ENCODE assay signal across 8 cellular contexts in genomic region chr16:31472559-31473203, GRCh38. TPM values are rescaled to one million over a fixed set of nuclear protein-coding genes. Genes with fewer than 3 reads are reported as not detected.
DNase-seq lines count a peak whose midpoint lies in the region; ATAC-seq, FAIRE-seq and TF ChIP-seq lines count a peak whose summit lies in the region.

No MANE protein-coding gene starts in this region.

- intact Hi-C loops in left ventricle myocardium superior (cut with micrococcal nuclease) = no loop called here

- H3K9me3 Mint-ChIP-seq in astrocyte (ENCODE audit: unreplicated experiment) = no peaks in the 10 kb centered on the region

- no peak overlapping the region for H3K27ac ChIP-seq in OCI-LY1 (ENCODE audit: low read depth, low read length, poor library complexity, severe bottlenecking)
- peak overlapping the region; percentile 80 for H3K27ac ChIP-seq in astrocyte (ENCODE audit: low read depth, low read length)

- peak overlapping the region; percentile 94 for H3K27ac Mint-ChIP-seq in astrocyte (ENCODE audit: unreplicated experiment)

- H3K27me3 ChIP-seq in OCI-LY1 (ENCODE audit: insufficient read depth, low read length) (peaks cover 2% of the 10 kb centered on the region; the same call in 1 of the 2 replicates), astrocyte (ENCODE audit: insufficient read depth, low read length) (no peaks in the 10 kb centered on the region)

- peaks cover 5% of the 10 kb centered on the region for H3K4me1 ChIP-seq in OCI-LY1 (ENCODE audit: insufficient read depth, low read length, severe bottlenecking)
- H3K4me1 ChIP-seq in astrocyte (ENCODE audit: insufficient read depth, low read length) = peaks cover 38% of the 10 kb centered on the region

- H3F3A ChIP-seq in OCI-LY1 (ENCODE audit: insufficient read depth, low read length) = no peaks in the 10 kb centered on the region

- no peaks in the 10 kb centered on the region for H4K20me1 ChIP-seq in OCI-LY1 (ENCODE audit: insufficient read depth, low read length)
- peaks cover 50% of the 10 kb centered on the region for H4K20me1 ChIP-seq in astrocyte (ENCODE audit: insufficient read depth, low read length)

- peak overlapping the region; percentile 93 for H3K4me3 Mint-ChIP-seq in astrocyte (ENCODE audit: unreplicated experiment)

- H2AFZ ChIP-seq in OCI-LY1 (ENCODE audit: low read length) (no peak overlapping the region), astrocyte (ENCODE audit: low read depth, low read length) (peak overlapping the region; percentile 65)

- H3K36me3 ChIP-seq in OCI-LY1 (ENCODE audit: insufficient read depth, low read length) = no peaks in the 10 kb centered on the region
- peaks cover 16% of the 10 kb centered on the region for H3K36me3 ChIP-seq in astrocyte (ENCODE audit: insufficient read depth, low read length)

- no peak overlapping the region for H3K4me3 ChIP-seq in OCI-LY1 (ENCODE audit: low read depth, low read length, poor library complexity, severe bottlenecking)
- H3K4me3 ChIP-seq in astrocyte (ENCODE audit: insufficient read depth, low read depth, low read length) = peak overlapping the region; percentile 95

- FAIRE-seq in astrocyte (lab: Jason Lieb, UNC) = peak; percentile 93

- H3K9me3 ChIP-seq in OCI-LY1 (ENCODE audit: low read length) (no peaks in the 10 kb centered on the region), astrocyte (ENCODE audit: insufficient read depth, low read depth, low read length) (peaks cover 4% of the 10 kb centered on the region)

- no peak overlapping the region for H3K9ac ChIP-seq in OCI-LY1 (ENCODE audit: low read length)
- H3K9ac ChIP-seq in astrocyte (ENCODE audit: low read length) = peak overlapping the region; percentile 95

- peak; percentile 34; the same call in 1 of the 2 replicates for TF ChIP-seq CTCF in OCI-LY1 (IDR thresholded peaks at IDR 0.05; ENCODE audit: low read length)
- peak; percentile 55 for TF ChIP-seq CTCF in astrocyte (IDR thresholded peaks at IDR 0.05; ENCODE audit: insufficient read depth, low read depth, low read length)

- peaks cover 27% of the 10 kb centered on the region for H3K36me3 Mint-ChIP-seq in astrocyte (ENCODE audit: low read depth, unreplicated experiment)

- H3K79me2 ChIP-seq in OCI-LY1 (ENCODE audit: insufficient read depth, low read length) = no peaks in the 10 kb centered on the region
- peaks cover 55% of the 10 kb centered on the region for H3K79me2 ChIP-seq in astrocyte (ENCODE audit: insufficient read depth, low read length)

- no peaks in the 10 kb centered on the region for H3K9me2 ChIP-seq in OCI-LY1 (ENCODE audit: low read depth, low read length)

- DNase-seq in Caki2 (ENCODE audit: low read depth) = peak; percentile 89
- peak; percentile 85 for DNase-seq in astrocyte (ENCODE audit: low read depth)
- DNase-seq in left ventricle myocardium superior = peak; percentile 91
- peak; percentile 69 for DNase-seq in pulmonary artery endothelial cell (ENCODE audit: low read depth, low spot score)

- ATAC-seq in HG02840 (IDR thresholded peaks at IDR 0.05; ENCODE audit: low FRiP score, unreplicated experiment) (peak; percentile 66), left ventricle myocardium superior (peak; percentile 90), GM18858 (IDR thresholded peaks at IDR 0.05; ENCODE audit: unreplicated experiment) (no peak), HG03196 (IDR thresholded peaks at IDR 0.05; ENCODE audit: unreplicated experiment) (no peak)

- in situ Hi-C loops in Caki2 (cut with HindIII; ENCODE audit: low pct_unique_long_range_greater_than_20kb, low sequenced_read_pairs) = no loop called here

- H3K4me2 ChIP-seq in OCI-LY1 (ENCODE audit: low read length) (no peak overlapping the region), astrocyte (ENCODE audit: low read length) (peak overlapping the region; percentile 89)

- no peaks in the 10 kb centered on the region for H3K27me3 Mint-ChIP-seq in astrocyte (ENCODE audit: low read depth, unreplicated experiment)

- peaks cover 21% of the 10 kb centered on the region for H3K4me1 Mint-ChIP-seq in astrocyte (ENCODE audit: low read depth, unreplicated experiment)

RNA-seq across cellular contexts. Expression of gene TGFB1I1, which starts 0.7 kb away (rescaled TPM):
- 12.5 and 20.3 TPM in 2 replicates for total RNA-seq in Caki2 (2014; rRNA removed; shearing (Covaris generic); ENCODE audit: low replicate concordance)
- total RNA-seq in astrocyte (124 and 134 TPM in 2 replicates), left ventricle myocardium superior (13.6 TPM), pulmonary artery endothelial cell (32.1 and 56.6 TPM in 2 replicates)

RNA-seq across cellular contexts. Expression of gene SLC5A2, which starts 10.2 kb away (rescaled TPM):
- total RNA-seq in Caki2 (2014; rRNA removed; shearing (Covaris generic); ENCODE audit: low replicate concordance) = not detected in 2 replicates
- total RNA-seq in astrocyte (not detected in 2 replicates), left ventricle myocardium superior (not detected), pulmonary artery endothelial cell (not detected in 2 replicates)

RNA-seq across cellular contexts. Expression of gene ARMC5, which starts 13.4 kb away (rescaled TPM):
- 19.3 and 22.5 TPM in 2 replicates for total RNA-seq in Caki2 (2014; rRNA removed; shearing (Covaris generic); ENCODE audit: low replicate concordance)
- 11.5 and 12.1 TPM in 2 replicates for total RNA-seq in astrocyte
- total RNA-seq in left ventricle myocardium superior = 5.4 TPM
- total RNA-seq in pulmonary artery endothelial cell = 12.6 and 15.6 TPM in 2 replicates

RNA-seq across cellular contexts. Expression of gene ZNF843, which starts 30.1 kb away (rescaled TPM):
- total RNA-seq in Caki2 (2014; rRNA removed; shearing (Covaris generic); ENCODE audit: low replicate concordance) = 0.47 and 1.4 TPM in 2 replicates
- total RNA-seq in astrocyte = 0.50 and 0.84 TPM in 2 replicates
- 1.6 TPM for total RNA-seq in left ventricle myocardium superior
- total RNA-seq in pulmonary artery endothelial cell = 0.07 TPM in 2 replicates

RNA-seq across cellular contexts. Expression of gene RUSF1, which starts 35.5 kb away (rescaled TPM):
- 67.2 and 69.2 TPM in 2 replicates for total RNA-seq in Caki2 (2014; rRNA removed; shearing (Covaris generic); ENCODE audit: low replicate concordance)
- total RNA-seq in astrocyte (33.9 and 40.5 TPM in 2 replicates), left ventricle myocardium superior (18.9 TPM), pulmonary artery endothelial cell (25.0 and 28.2 TPM in 2 replicates)

Comparison
In these comparisons a context has a peak if more than half of its experiments do, and no peak if none do; other contexts are left out.
1. ATAC-seq: peak in HG02840 (single experiment) and left ventricle myocardium superior (single experiment); none in GM18858 (single experiment) and HG03196 (single experiment).
2. Peak in every context shown above with its lines, with median percentiles within 50 percentile points of each other: DNase-seq.